22 cellular contexts compared by ENCODE assay signal in the genomic region with DNA sequence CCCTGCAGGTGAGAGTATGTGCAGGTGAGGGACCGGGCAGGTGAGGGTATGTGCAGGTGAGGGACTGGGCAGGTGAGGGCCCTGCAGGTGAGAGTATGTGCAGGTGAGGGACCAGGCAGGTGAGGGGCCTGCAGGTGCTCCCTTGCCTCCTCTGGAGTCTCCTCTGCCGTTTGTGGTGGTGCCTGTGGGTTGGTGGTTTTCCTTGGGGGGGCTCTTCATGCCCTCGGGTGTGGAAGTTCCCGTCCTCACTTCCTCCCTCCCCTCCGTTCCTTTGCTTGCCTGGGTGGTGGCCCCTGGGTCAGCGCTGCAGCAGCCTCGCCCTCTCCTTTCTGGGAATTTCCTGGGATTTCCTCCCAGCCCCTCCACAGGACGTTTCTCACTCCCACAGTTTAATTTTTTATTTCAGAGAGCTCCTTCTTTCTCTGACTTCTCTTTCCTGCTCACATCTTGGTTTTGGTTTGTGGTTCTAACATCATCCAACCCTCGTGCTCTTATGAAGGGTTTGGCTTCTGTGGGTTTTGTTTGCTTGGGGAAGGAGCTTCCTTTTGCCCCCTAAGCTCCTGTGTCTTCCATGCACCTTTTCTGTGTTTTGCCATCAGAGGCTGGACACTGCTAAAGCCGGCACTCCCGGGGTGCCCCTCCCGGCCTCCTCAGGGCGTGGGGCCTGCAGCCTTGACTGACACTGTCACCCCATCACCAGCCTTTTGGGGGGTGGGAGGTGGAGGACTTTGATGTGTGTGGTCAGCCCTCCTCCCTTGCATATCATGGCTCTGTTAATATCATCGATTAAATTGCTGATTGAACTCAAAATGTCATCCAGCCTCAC. TPM values are rescaled to one million over a fixed set of nuclear protein-coding genes. Genes with fewer than 3 reads are reported as not detected.
DNase-seq lines count a peak whose midpoint lies in the region; ATAC-seq, FAIRE-seq and TF ChIP-seq lines count a peak whose summit lies in the region.
"Had no signal": no experiment of that assay in that cellular context is flagged by ENCODE, and none has a peak within 500 bp of the region (broad histone marks: within the 10 kb centered on the region; RNA-seq: fewer than 3 reads in every experiment).

No MANE protein-coding gene starts in this region.

- H3K4me1 ChIP-seq in A549: no peaks in the 10 kb centered on the region
- peaks cover 9% of the 10 kb centered on the region for H3K4me1 ChIP-seq in CD8-positive, alpha-beta memory T cell (ENCODE audit: insufficient read depth, low read length)
- no peaks in the 10 kb centered on the region for H3K4me1 ChIP-seq in testis
- H3K4me1 ChIP-seq: SJSA1, suprapubic skin had no signal

- peak; percentile 40 to 45; a peak in 2 of 6 replicates for ATAC-seq in A549
- ATAC-seq: left cardiac atrium, sciatic nerve had no signal

- POLR2A ChIA-PET in A549 (lab: Yijun Ruan, JAX): no interaction called here
- POLR2A ChIA-PET in CD8-positive, alpha-beta memory T cell (lab: Charles Lee): no interaction called here

- no peak for DNase-seq in A549 (ENCODE audit: low read depth in 1 of 2, low spot score in 1 of 2)
- DNase-seq in CD8-positive, alpha-beta memory T cell: no peak
- DNase-seq in NAMALWA (ENCODE audit: low spot score): peak; percentile 42
- no peak for DNase-seq in SK-N-DZ (ENCODE audit: low spot score)
- no peak for DNase-seq in testis
- no peak for DNase-seq in type B pancreatic cell (ENCODE audit: extremely low spot score, unreplicated experiment)
- DNase-seq in Calu3: no peak
- DNase-seq: activated CD4-positive, alpha-beta T cell treated with anti-CD3 and anti-CD28 coated beads, Interleukin-2, amount 50 U/mL, for 4 hours; AML-193; amniotic stem cell; left cardiac atrium; midbrain; NCI-H1436; NCI-H2227 treated with DMSO at 0.1 percent for 48 hours; NK-92 treated with Interleukin-12 subunit alpha and Interleukin-12 subunit beta, amount 100 ng/mL, for 24 hours; stimulated activated CD4-positive, alpha-beta T cell treated with anti-CD3 and anti-CD28 coated beads, Interleukin-1b, Interleukin-23, amount 100 ng/mL, for 48 hours had no signal

- H3K4me1 Mint-ChIP-seq in CD8-positive, alpha-beta memory T cell: peaks cover 12 to 19% (median 12%) of the 10 kb centered on the region in 3 donors
- H3K4me1 Mint-ChIP-seq in dendritic cell treated with granulocyte-macrophage colony-stimulating factor and Interleukin-4, amounts not matched to agents 40 ng/mL and 50 ng/mL, for 4 days (ENCODE audit: low read depth): peaks cover 18% of the 10 kb centered on the region
- H3K4me1 Mint-ChIP-seq in type B pancreatic cell (ENCODE audit: unreplicated experiment) (peaks cover 5% of the 10 kb centered on the region), Calu3 (ENCODE audit: low read depth, unreplicated experiment) (no peaks in the 10 kb centered on the region)

- H3K9me3 ChIP-seq in A549 (peaks cover 8% of the 10 kb centered on the region; the same call in 1 of the 3 replicates), testis (no peaks in the 10 kb centered on the region)
- no peaks in the 10 kb centered on the region for H3K9me3 ChIP-seq in CD8-positive, alpha-beta memory T cell (ENCODE audit: low read length)
- H3K9me3 ChIP-seq: SJSA1, suprapubic skin had no signal

- no peaks in the 10 kb centered on the region for H3K9me3 Mint-ChIP-seq in CD8-positive, alpha-beta memory T cell
- no peaks in the 10 kb centered on the region for H3K9me3 Mint-ChIP-seq in dendritic cell treated with granulocyte-macrophage colony-stimulating factor and Interleukin-4, amounts not matched to agents 40 ng/mL and 50 ng/mL, for 4 days
- no peaks in the 10 kb centered on the region for H3K9me3 Mint-ChIP-seq in type B pancreatic cell
- H3K9me3 Mint-ChIP-seq in Calu3 (ENCODE audit: low read depth, unreplicated experiment): no peaks in the 10 kb centered on the region
- H3K9me3 Mint-ChIP-seq: IgD-negative memory B cell had no signal

- H3K36me3 ChIP-seq in CD8-positive, alpha-beta memory T cell (ENCODE audit: insufficient read depth, low read length): no peaks in the 10 kb centered on the region
- H3K36me3 ChIP-seq in testis (ENCODE audit: low read depth, missing control alignments): no peaks in the 10 kb centered on the region
- H3K36me3 ChIP-seq: SJSA1, suprapubic skin had no signal

- BruUV-seq in Calu3 (replicated peaks; lab: Mats Ljungman, UMichigan): no TSS peak

- CTCF ChIA-PET in A549 (lab: Yijun Ruan, JAX): interaction anchor here (0.9 kb wide), 1 partner anchor 22 kb away, joined by 3 read pairs; no protein-coding TSS in a partner anchor
- CTCF ChIA-PET in CD8-positive, alpha-beta memory T cell (lab: Charles Lee): no interaction called here
- CTCF ChIA-PET in Calu3 (lab: Charles Lee): no interaction called here

- 16% methylated on average over 14 of the region's 14 CpGs for WGBS in A549 (ENCODE audit: missing lambda C conversion rate)
- 49 to 66% methylated on average over 13 to 14 of the region's 14 CpGs for WGBS in testis, 2 donors

- no peak for TF ChIP-seq EP300 in A549 (IDR thresholded peaks at IDR 0.05)

- TF ChIP-seq RAD21 in A549 (conservative IDR thresholded peaks at IDR 0.05 in 1 of 2, IDR thresholded peaks at IDR 0.05 in 1 of 2): no peak

- H3K27me3 Mint-ChIP-seq in CD8-positive, alpha-beta memory T cell: peaks cover 0 to 10% of the 10 kb centered on the region in 2 donors
- peaks cover 17% of the 10 kb centered on the region for H3K27me3 Mint-ChIP-seq in dendritic cell treated with granulocyte-macrophage colony-stimulating factor and Interleukin-4, amounts not matched to agents 40 ng/mL and 50 ng/mL, for 4 days
- no peaks in the 10 kb centered on the region for H3K27me3 Mint-ChIP-seq in type B pancreatic cell
- peaks cover 38% of the 10 kb centered on the region for H3K27me3 Mint-ChIP-seq in Calu3 (ENCODE audit: unreplicated experiment)

- H3K27ac ChIP-seq in A549 (no peak overlapping the region), testis (no peak overlapping the region)
- no peak overlapping the region for H3K27ac ChIP-seq in CD8-positive, alpha-beta memory T cell (ENCODE audit: low read depth, low read length)
- H3K27ac ChIP-seq: SJSA1, suprapubic skin had no signal

- no peak overlapping the region for H3K4me3 ChIP-seq in A549
- H3K4me3 ChIP-seq in CD8-positive, alpha-beta memory T cell (ENCODE audit: low read length): no peak overlapping the region
- no peak overlapping the region for H3K4me3 ChIP-seq in testis
- H3K4me3 ChIP-seq: SJSA1, suprapubic skin had no signal

- no peak overlapping the region for H3K4me2 ChIP-seq in A549

- H3K27ac Mint-ChIP-seq in CD8-positive, alpha-beta memory T cell: peak overlapping the region in 3 of 8 donors; percentile 34 to 72 (median 51)
- peak overlapping the region; percentile 48 for H3K27ac Mint-ChIP-seq in dendritic cell treated with granulocyte-macrophage colony-stimulating factor and Interleukin-4, amounts not matched to agents 40 ng/mL and 50 ng/mL, for 4 days
- H3K27ac Mint-ChIP-seq in type B pancreatic cell: no peak overlapping the region
- no peak overlapping the region for H3K27ac Mint-ChIP-seq in Calu3 (ENCODE audit: unreplicated experiment)
- H3K27ac Mint-ChIP-seq: IgD-negative memory B cell had no signal

- intact Hi-C loops in dendritic cell treated with granulocyte-macrophage colony-stimulating factor and Interleukin-4, amounts not matched to agents 40 ng/mL and 50 ng/mL, for 4 days (cut with micrococcal nuclease): no loop called here
- intact Hi-C loops in testis (cut with DNase I; ENCODE audit: low total_unique reads): no loop called here
- intact Hi-C loops in Calu3 (cut with micrococcal nuclease; ENCODE audit: unreplicated experiment): no loop called here

- H3K36me3 Mint-ChIP-seq in CD8-positive, alpha-beta memory T cell: no peaks in the 10 kb centered on the region
- no peaks in the 10 kb centered on the region for H3K36me3 Mint-ChIP-seq in dendritic cell treated with granulocyte-macrophage colony-stimulating factor and Interleukin-4, amounts not matched to agents 40 ng/mL and 50 ng/mL, for 4 days (ENCODE audit: low read depth)
- H3K36me3 Mint-ChIP-seq in type B pancreatic cell (no peaks in the 10 kb centered on the region), Calu3 (ENCODE audit: insufficient read depth, unreplicated experiment) (no peaks in the 10 kb centered on the region)
- H3K36me3 Mint-ChIP-seq: IgD-negative memory B cell had no signal

- H3K4me3 Mint-ChIP-seq in CD8-positive, alpha-beta memory T cell: peak overlapping the region in 5 of 7 donors; percentile 32 to 74 (median 43)
- H3K4me3 Mint-ChIP-seq in dendritic cell treated with granulocyte-macrophage colony-stimulating factor and Interleukin-4, amounts not matched to agents 40 ng/mL and 50 ng/mL, for 4 days: no peak overlapping the region
- H3K4me3 Mint-ChIP-seq in type B pancreatic cell (no peak overlapping the region), Calu3 (ENCODE audit: low read depth, unreplicated experiment) (no peak overlapping the region)
- H3K4me3 Mint-ChIP-seq: IgD-negative memory B cell had no signal

- TF ChIP-seq CTCF in A549 (IDR thresholded peaks at IDR 0.05): no peak
- no peak for TF ChIP-seq CTCF in testis (IDR thresholded peaks at IDR 0.05)
- TF ChIP-seq CTCF in type B pancreatic cell (conservative IDR thresholded peaks at IDR 0.05): no peak
- TF ChIP-seq CTCF in Calu3 (IDR thresholded peaks at IDR 0.05; ENCODE audit: unreplicated experiment): no peak

- H3K27me3 ChIP-seq in CD8-positive, alpha-beta memory T cell (ENCODE audit: insufficient read depth, low read length, poor library complexity, severe bottlenecking): no peaks in the 10 kb centered on the region
- H3K27me3 ChIP-seq in testis: no peaks in the 10 kb centered on the region
- H3K27me3 ChIP-seq: SJSA1 had no signal

- TF ChIP-seq POLR2A in A549 (IDR thresholded peaks at IDR 0.05; ENCODE audit: low read length) (no peak), testis (IDR thresholded peaks at IDR 0.05) (no peak)

- no peak for FAIRE-seq in A549 (lab: Jason Lieb, UNC)
- FAIRE-seq: TTC549 had no signal

TF ChIP-seq in A549, 52 proteins besides CTCF, POLR2A, EP300 and RAD21 (continues in another document):
- no peak for TF ChIP-seq FOXS1 (CRISPR knock-in tag; IDR thresholded peaks at IDR 0.05)
- no peak for TF ChIP-seq MAFK (IDR thresholded peaks at IDR 0.05; ENCODE audit: partially characterized antibody)
- TF ChIP-seq RARB (CRISPR knock-in tag; IDR thresholded peaks at IDR 0.05): no peak
- TF ChIP-seq EHF (CRISPR knock-in tag; IDR thresholded peaks at IDR 0.05): no peak

RNA-seq across cellular contexts. Expression of a gene that starts 29.2 kb away (rescaled TPM):
- polyA plus RNA-seq in A549 (2011; rRNA removed) (not detected in 2 replicates), A549 (2017; fragmentation: RNase III; extraction: RNeasy Plus Mini Kit Qiagen cat#74134 plus additional on column Dnase treatment) (0.03 TPM in 1 of 3 replicates, not detected in the others), testis (ENCODE audit: insufficient read depth, low read depth, low replicate concordance) (0.95 TPM)
- polyA plus RNA-seq in A549 (2012; cell fraction: cytosol; rRNA removed): not detected in 2 replicates
- 0.02 TPM in 1 of 2 replicates, not detected in the other for polyA plus RNA-seq in A549 (2012; cell fraction: nucleus; rRNA removed)
- polyA minus RNA-seq in A549 (2011; rRNA and poly(A)+ RNA removed): not detected in 2 replicates
- not detected for total RNA-seq in CD8-positive, alpha-beta memory T cell
- not detected for polyA plus RNA-seq in CD8-positive, alpha-beta memory T cell
- not detected in 2 replicates for polyA plus RNA-seq in SK-N-DZ (2014; cell fraction: cytosol; rRNA removed)
- polyA plus RNA-seq in SK-N-DZ (2014; cell fraction: nucleus; rRNA removed): not detected in 2 replicates
- total RNA-seq in testis (1 to 10 TPM; 1.1 to 1.4 TPM), type B pancreatic cell (ENCODE audit: low replicate concordance) (0.99 and 1.6 TPM in 2 replicates), Calu3 (2022) (not detected in 2 replicates)
- total RNA-seq: SJSA1, suprapubic skin had no signal
- polyA plus RNA-seq: IgD-negative memory B cell had no signal

Comparison
In these comparisons a context has a peak if more than half of its experiments do, and no peak if none do; other contexts are left out.
1. H3K4me3 Mint-ChIP-seq: peak in CD8-positive, alpha-beta memory T cell (5 of 7); none in dendritic cell treated with granulocyte-macrophage colony-stimulating factor and Interleukin-4, amounts not matched to agents 40 ng/mL and 50 ng/mL, for 4 days (single experiment), type B pancreatic cell (single experiment) and Calu3 (single experiment).